ENCODE assay signal across 18 cellular contexts in genomic region chr11:2290351-2290841, GRCh38. TPM values are rescaled to one million over a fixed set of nuclear protein-coding genes. Genes with fewer than 3 reads are reported as not detected.
DNase-seq lines count a peak whose midpoint lies in the region; ATAC-seq, FAIRE-seq and TF ChIP-seq lines count a peak whose summit lies in the region.
"Had no signal": no experiment of that assay in that cellular context is flagged by ENCODE, and none has a peak within 500 bp of the region (broad histone marks: within the 10 kb centered on the region; RNA-seq: fewer than 3 reads in every experiment).

No MANE protein-coding gene starts in this region.

- intact Hi-C loops in left ventricle myocardium inferior (cut with micrococcal nuclease), result loop anchor here (10.0 kb wide), 1 partner anchor 96 kb away; no protein-coding TSS in a partner anchor

- H3K9me3 Mint-ChIP-seq in activated T-cell treated with anti-CD3 and anti-CD28 coated beads, Interleukin-2, amount 50 U/mL, for 4 hours, result no peaks in the 10 kb centered on the region
- no peaks in the 10 kb centered on the region for H3K9me3 Mint-ChIP-seq in stimulated activated effector memory CD8-positive, alpha-beta T cell treated with anti-CD3 and anti-CD28 coated beads, Interleukin-12 subunit alpha, Interleukin-12 subunit beta, amount 100 ng/mL, for 72 hours
- H3K9me3 Mint-ChIP-seq: activated T-cell treated with anti-CD3 and anti-CD28 coated beads, Interleukin-2, amount 50 U/mL, for 24 hours; HFFc6 had no signal

- peak overlapping the region; percentile 51 for H3K27ac ChIP-seq in left ventricle myocardium inferior (replicated peaks)
- H3K27ac ChIP-seq: ascending aorta, PC-9 had no signal

- DNase-seq in activated T-cell treated with anti-CD3 and anti-CD28 coated beads, Interleukin-2, amount 50 U/mL, for 48 hours, result peak; percentile 4 to 6
- no peak for DNase-seq in activated T-cell treated with anti-CD3 and anti-CD28 coated beads, Interleukin-2, amount 50 U/mL, for 4 hours
- DNase-seq in NCI-H1092 treated with DMSO at 0.1 percent for 48 hours (lab: John Stamatoyannopoulos, UW) (peak; percentile 71), left ventricle myocardium inferior (no peak), D721Med (ENCODE audit: insufficient read length, low spot score) (no peak), NCI-H2171 (lab: John Stamatoyannopoulos, UW) (no peak)
- DNase-seq in stimulated activated effector memory CD8-positive, alpha-beta T cell treated with anti-CD3 and anti-CD28 coated beads, Interleukin-12 subunit alpha, Interleukin-12 subunit beta, amount 100 ng/mL, for 72 hours (ENCODE audit: low spot score in 2 of 2), result peak in 1 of 2 donors; percentile 23
- DNase-seq: activated CD4-positive, CD25-positive, alpha-beta regulatory T cell treated with anti-CD3 and anti-CD28 coated beads, Interleukin-2, amount 50 U/mL, for 72 hours; activated T-cell treated with anti-CD3 and anti-CD28 coated beads, Interleukin-2, amount 50 U/mL, for 24 hours; dermis blood vessel endothelial cell; HFFc6; mammary epithelial cell; NCI-H226; PC-9; substantia nigra had no signal

- TF ChIP-seq CTCF in left ventricle myocardium inferior (IDR thresholded peaks at IDR 0.05; ENCODE audit: borderline replicate concordance), result no peak
- TF ChIP-seq CTCF in D721Med (IDR thresholded peaks at IDR 0.05; ENCODE audit: insufficient read depth, missing control alignments), result no peak

- no peak for FAIRE-seq in D721Med (lab: Jason Lieb, UNC)

- no peak overlapping the region for H3K4me3 Mint-ChIP-seq in activated T-cell treated with anti-CD3 and anti-CD28 coated beads, Interleukin-2, amount 50 U/mL, for 4 hours
- H3K4me3 Mint-ChIP-seq in stimulated activated effector memory CD8-positive, alpha-beta T cell treated with anti-CD3 and anti-CD28 coated beads, Interleukin-12 subunit alpha, Interleukin-12 subunit beta, amount 100 ng/mL, for 72 hours, result no peak overlapping the region
- H3K4me3 Mint-ChIP-seq: activated T-cell treated with anti-CD3 and anti-CD28 coated beads, Interleukin-2, amount 50 U/mL, for 24 hours; HFFc6 had no signal

- H3K36me3 Mint-ChIP-seq in activated T-cell treated with anti-CD3 and anti-CD28 coated beads, Interleukin-2, amount 50 U/mL, for 4 hours (ENCODE audit: insufficient read depth), result peaks cover 3% of the 10 kb centered on the region
- H3K36me3 Mint-ChIP-seq in stimulated activated effector memory CD8-positive, alpha-beta T cell treated with anti-CD3 and anti-CD28 coated beads, Interleukin-12 subunit alpha, Interleukin-12 subunit beta, amount 100 ng/mL, for 72 hours, result peaks cover 4% of the 10 kb centered on the region

- H3K4me3 ChIP-seq in left ventricle myocardium inferior, result no peak overlapping the region
- H3K4me3 ChIP-seq: ascending aorta, PC-9 had no signal

- peak overlapping the region; percentile 83 for H3K27ac Mint-ChIP-seq in stimulated activated effector memory CD8-positive, alpha-beta T cell treated with anti-CD3 and anti-CD28 coated beads, Interleukin-12 subunit alpha, Interleukin-12 subunit beta, amount 100 ng/mL, for 72 hours
- H3K27ac Mint-ChIP-seq: activated T-cell treated with anti-CD3 and anti-CD28 coated beads, Interleukin-2, amount 50 U/mL, for 24 hours; HFFc6 had no signal

- H3K36me3 ChIP-seq in left ventricle myocardium inferior, result no peaks in the 10 kb centered on the region
- H3K36me3 ChIP-seq: ascending aorta had no signal

- H3K4me1 ChIP-seq in left ventricle myocardium inferior, result peaks cover 15% of the 10 kb centered on the region
- H3K4me1 ChIP-seq: ascending aorta had no signal

- no peaks in the 10 kb centered on the region for H3K9me3 ChIP-seq in left ventricle myocardium inferior (replicated peaks)
- H3K9me3 ChIP-seq: ascending aorta had no signal

- peaks cover 36% of the 10 kb centered on the region for H3K27me3 ChIP-seq in left ventricle myocardium inferior (ENCODE audit: low read depth)

- H3K27me3 Mint-ChIP-seq in activated T-cell treated with anti-CD3 and anti-CD28 coated beads, Interleukin-2, amount 50 U/mL, for 4 hours (ENCODE audit: low read depth), result no peaks in the 10 kb centered on the region
- H3K27me3 Mint-ChIP-seq: activated T-cell treated with anti-CD3 and anti-CD28 coated beads, Interleukin-2, amount 50 U/mL, for 24 hours had no signal

- ATAC-seq in activated T-cell treated with anti-CD3 and anti-CD28 coated beads, Interleukin-2, amount 50 U/mL, for 4 hours, result no peak
- no peak for ATAC-seq in stimulated activated effector memory CD8-positive, alpha-beta T cell treated with anti-CD3 and anti-CD28 coated beads, Interleukin-12 subunit alpha, Interleukin-12 subunit beta, amount 100 ng/mL, for 72 hours
- ATAC-seq in GM19023 (IDR thresholded peaks at IDR 0.05; ENCODE audit: unreplicated experiment), result no peak

- peaks cover 10% of the 10 kb centered on the region for H3K4me1 Mint-ChIP-seq in activated T-cell treated with anti-CD3 and anti-CD28 coated beads, Interleukin-2, amount 50 U/mL, for 4 hours (ENCODE audit: low read depth)
- peaks cover 33% of the 10 kb centered on the region for H3K4me1 Mint-ChIP-seq in stimulated activated effector memory CD8-positive, alpha-beta T cell treated with anti-CD3 and anti-CD28 coated beads, Interleukin-12 subunit alpha, Interleukin-12 subunit beta, amount 100 ng/mL, for 72 hours

RNA-seq across cellular contexts. Expression of gene C11orf21, which starts 11.3 kb away (rescaled TPM):
- total RNA-seq in activated T-cell treated with anti-CD3 and anti-CD28 coated beads, Interleukin-2, amount 50 U/mL, for 4 hours, result 1 to 10 TPM; 1.3 to 2.9 (median 1.8) TPM
- 36.0 TPM for total RNA-seq in left ventricle myocardium inferior
- total RNA-seq: ascending aorta, dermis blood vessel endothelial cell, HFFc6, mammary epithelial cell, PC-9 had no signal

RNA-seq across cellular contexts. Expression of gene TSPAN32, which starts 11.4 kb away (rescaled TPM):
- 1 to 10 TPM; 2.9 to 4.6 (median 4.3) TPM for total RNA-seq in activated T-cell treated with anti-CD3 and anti-CD28 coated beads, Interleukin-2, amount 50 U/mL, for 4 hours
- 27.1 TPM for total RNA-seq in left ventricle myocardium inferior
- total RNA-seq: dermis blood vessel endothelial cell, HFFc6, mammary epithelial cell, PC-9 had no signal

RNA-seq across cellular contexts. Expression of gene ASCL2, which starts 20.0 kb away (rescaled TPM):
- total RNA-seq in activated T-cell treated with anti-CD3 and anti-CD28 coated beads, Interleukin-2, amount 50 U/mL, for 4 hours, result 1 to 10 TPM; 1.2 to 2.4 (median 1.7) TPM
- total RNA-seq in left ventricle myocardium inferior, result not detected
- total RNA-seq: ascending aorta, dermis blood vessel endothelial cell, fibroblast of lung, HFFc6, mammary epithelial cell, PC-9 had no signal

Comparison
In these comparisons a context has a peak if more than half of its experiments do, and no peak if none do; other contexts are left out.
1. DNase-seq: peak in activated T-cell treated with anti-CD3 and anti-CD28 coated beads, Interleukin-2, amount 50 U/mL, for 48 hours (2 of 2) and NCI-H1092 treated with DMSO at 0.1 percent for 48 hours (single experiment); none in activated T-cell treated with anti-CD3 and anti-CD28 coated beads, Interleukin-2, amount 50 U/mL, for 4 hours (single experiment), left ventricle myocardium inferior (single experiment), D721Med (single experiment) and NCI-H2171 (single experiment).